21 cellular contexts compared by ENCODE assay signal in genomic region chrX:83501540-83501939, GRCh38. TPM values are rescaled to one million over a fixed set of nuclear protein-coding genes. Genes with fewer than 3 reads are reported as not detected.
"Had no signal": no experiment of that assay in that cellular context is flagged by ENCODE, and none has a peak within 500 bp of the region (broad histone marks: within the 10 kb centered on the region; RNA-seq: fewer than 3 reads in every experiment).

No MANE protein-coding gene starts in this region.

- DNase-seq: activated B cell treated with CpG ODN at 0.5 μM for 24 hours; activated CD4-positive, alpha-beta memory T cell treated with anti-CD3 and anti-CD28 coated beads, Interleukin-2, amount 10 ng/mL, durations not matched to agents 7 days and 5 days; activated CD4-positive, alpha-beta T cell treated with anti-CD3 and anti-CD28 coated beads for 4 hours; activated naive CD4-positive, alpha-beta T cell treated with anti-CD3 and anti-CD28 coated beads, Interleukin-2, amount 50 U/mL, for 16 hours; activated T-cell treated with anti-CD3 and anti-CD28 coated beads, Interleukin-2, amount 50 U/mL, for 24 hours; heart left ventricle; mucosa of descending colon; naive thymus-derived CD4-positive, alpha-beta T cell; spleen; stimulated activated CD4-positive, alpha-beta T cell treated with anti-CD3 and anti-CD28 coated beads, Interleukin-4, amount 100 ng/mL, for 4 hours; upper lobe of left lung had no signal

- H3K9me3 ChIP-seq: ascending aorta, heart left ventricle, mucosa of descending colon, spleen, thoracic aorta, upper lobe of left lung had no signal

- H3K4me3 ChIP-seq: ascending aorta, cardiac muscle cell, heart left ventricle, mucosa of descending colon, spleen, thoracic aorta, upper lobe of left lung had no signal

- H3K4me3 Mint-ChIP-seq: activated B cell treated with CpG ODN at 0.5 μM for 24 hours; activated CD4-positive, alpha-beta memory T cell treated with anti-CD3 and anti-CD28 coated beads, Interleukin-2, amount 10 ng/mL, durations not matched to agents 7 days and 5 days; activated T-cell treated with anti-CD3 and anti-CD28 coated beads, Interleukin-2, amount 50 U/mL, for 24 hours; memory B cell; stimulated activated memory B cell treated with anti-CD40 and anti-IgM and Interleukin-4, amounts not matched to agents 10 μg/mL and 1 μg/mL and 100 μg/mL, for 72 hours had no signal

- H3K4me1 ChIP-seq: ascending aorta, heart left ventricle, spleen, upper lobe of left lung had no signal

- H3K27ac Mint-ChIP-seq: activated B cell treated with CpG ODN at 0.5 μM for 24 hours; activated CD4-positive, alpha-beta memory T cell treated with anti-CD3 and anti-CD28 coated beads, Interleukin-2, amount 10 ng/mL, durations not matched to agents 7 days and 5 days; activated T-cell treated with anti-CD3 and anti-CD28 coated beads, Interleukin-2, amount 50 U/mL, for 24 hours; memory B cell; naive thymus-derived CD4-positive, alpha-beta T cell; stimulated activated memory B cell treated with anti-CD40 and anti-IgM and Interleukin-4, amounts not matched to agents 10 μg/mL and 1 μg/mL and 100 μg/mL, for 72 hours had no signal

- H3K36me3 Mint-ChIP-seq: memory B cell; naive thymus-derived CD4-positive, alpha-beta T cell; stimulated activated memory B cell treated with anti-CD40 and anti-IgM and Interleukin-4, amounts not matched to agents 10 μg/mL and 1 μg/mL and 100 μg/mL, for 72 hours had no signal

- H3K27ac ChIP-seq: ascending aorta, cardiac muscle cell, heart left ventricle, spleen, thoracic aorta, upper lobe of left lung had no signal

- H3K4me1 Mint-ChIP-seq: activated B cell treated with CpG ODN at 0.5 μM for 24 hours; activated CD4-positive, alpha-beta memory T cell treated with anti-CD3 and anti-CD28 coated beads, Interleukin-2, amount 10 ng/mL, durations not matched to agents 7 days and 5 days; memory B cell; naive thymus-derived CD4-positive, alpha-beta T cell; stimulated activated memory B cell treated with anti-CD40 and anti-IgM and Interleukin-4, amounts not matched to agents 10 μg/mL and 1 μg/mL and 100 μg/mL, for 72 hours had no signal

- H3K27me3 ChIP-seq: ascending aorta, upper lobe of left lung had no signal

- H3K9me3 Mint-ChIP-seq: activated B cell treated with CpG ODN at 0.5 μM for 24 hours; activated CD4-positive, alpha-beta memory T cell treated with anti-CD3 and anti-CD28 coated beads, Interleukin-2, amount 10 ng/mL, durations not matched to agents 7 days and 5 days; activated T-cell treated with anti-CD3 and anti-CD28 coated beads, Interleukin-2, amount 50 U/mL, for 24 hours; memory B cell; stimulated activated memory B cell treated with anti-CD40 and anti-IgM and Interleukin-4, amounts not matched to agents 10 μg/mL and 1 μg/mL and 100 μg/mL, for 72 hours had no signal

- H3K36me3 ChIP-seq: ascending aorta, cardiac muscle cell, heart left ventricle, spleen, thoracic aorta, upper lobe of left lung had no signal

RNA-seq across cellular contexts. Expression of gene POU3F4, which starts 6.5 kb away (rescaled TPM):
- total RNA-seq: activated B cell treated with CpG ODN at 0.5 μM for 24 hours; activated CD4-positive, alpha-beta memory T cell treated with anti-CD3 and anti-CD28 coated beads, Interleukin-2, amount 10 ng/mL, durations not matched to agents 7 days and 5 days; ascending aorta; dermis microvascular lymphatic vessel endothelial cell; heart left ventricle; liver; naive thymus-derived CD4-positive, alpha-beta T cell; renal cortical epithelial cell; spleen; T-helper 2 cell treated with Interferon-gamma antibody and Interleukin-4, amounts not matched to agents 100 ng/mL and 5 ng/mL, for 36 hours; thoracic aorta; upper lobe of left lung had no signal
- polyA plus RNA-seq: cardiac muscle cell; esophagus; heart left ventricle; liver; naive thymus-derived CD4-positive, alpha-beta T cell; spleen had no signal
